Comparison of ENCODE assay signal across 19 cellular contexts in the genomic region with DNA sequence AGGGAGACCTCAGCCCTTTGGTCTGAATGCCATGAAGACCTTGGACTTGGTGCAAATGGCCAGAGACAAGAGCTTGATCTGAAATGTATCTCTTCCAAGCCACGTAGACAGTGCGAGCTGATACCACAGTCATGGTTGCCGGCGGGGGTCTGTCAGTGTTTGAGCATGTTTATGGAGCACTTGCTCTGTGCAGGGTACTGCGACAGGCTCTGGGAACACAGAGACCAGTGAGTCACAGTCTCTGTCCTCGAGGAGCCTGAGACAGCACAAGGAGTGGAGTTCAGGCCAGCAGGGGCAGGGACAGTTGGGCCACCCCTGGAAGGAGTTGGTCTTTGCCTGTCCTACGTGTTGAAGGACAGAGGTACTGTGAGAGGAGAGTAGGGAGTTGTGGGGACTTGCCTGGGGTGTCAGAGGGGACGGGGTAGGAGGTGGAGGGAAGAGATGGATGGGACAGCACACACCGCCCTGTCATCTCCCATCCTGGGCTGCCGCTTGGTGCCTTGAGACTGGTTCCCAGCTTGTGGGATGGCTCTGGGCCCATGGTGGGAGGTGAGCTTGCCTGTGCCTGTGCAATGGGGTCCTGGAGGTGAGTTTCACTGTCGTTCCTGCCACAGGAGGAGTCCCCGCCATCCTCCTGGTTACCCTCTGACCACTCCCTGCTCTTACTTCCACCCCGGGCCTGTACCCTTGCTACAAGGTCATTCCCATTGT. TPM values are rescaled to one million over a fixed set of nuclear protein-coding genes. Genes with fewer than 3 reads are reported as not detected.
DNase-seq lines count a peak whose midpoint lies in the region; ATAC-seq, FAIRE-seq and TF ChIP-seq lines count a peak whose summit lies in the region.
"Had no signal": no experiment of that assay in that cellular context is flagged by ENCODE, and none has a peak within 500 bp of the region (broad histone marks: within the 10 kb centered on the region; RNA-seq: fewer than 3 reads in every experiment).

No MANE protein-coding gene starts in this region.

- peak overlapping the region in 1 of 2 experiments; percentile 26; a peak in 1 of 4 replicates for H3K9ac ChIP-seq in K562 (ENCODE audit: insufficient read depth in 1 of 2, low read depth in 2 of 2, low read length in 2 of 2)
- H3K9ac ChIP-seq in kidney (ENCODE audit: low read length in 2 of 2): no peak overlapping the region
- H3K9ac ChIP-seq in neuronal stem cell (ENCODE audit: low read depth, low read length, poor library complexity): no peak overlapping the region

- no TSS peak for BruUV-seq in Caco-2 (replicated peaks; lab: Mats Ljungman, UMichigan)
- no TSS peak for BruUV-seq in K562 (replicated peaks; lab: Mats Ljungman, UMichigan)

- no peak overlapping the region for H2BK120ac ChIP-seq in neuronal stem cell (ENCODE audit: low read depth, low read length)

- peak overlapping the region; percentile 59 for H4K91ac ChIP-seq in neuronal stem cell (ENCODE audit: low read depth, low read length, poor library complexity)

- H3K4me2 ChIP-seq in K562 (ENCODE audit: insufficient read depth, low read length): no peak overlapping the region
- no peak overlapping the region for H3K4me2 ChIP-seq in neuronal stem cell (ENCODE audit: insufficient read depth, low read length, poor library complexity, severe bottlenecking)

- H2AFZ ChIP-seq in K562 (ENCODE audit: low read depth, low read length) (no peak overlapping the region), neuronal stem cell (ENCODE audit: low read length) (no peak overlapping the region)

- H3K27me3 Mint-ChIP-seq in Caco-2 (ENCODE audit: insufficient read depth, unreplicated experiment): no peaks in the 10 kb centered on the region
- H3K27me3 Mint-ChIP-seq: B cell had no signal

- H3K4me3 Mint-ChIP-seq in Caco-2 (ENCODE audit: unreplicated experiment): no peak overlapping the region
- H3K4me3 Mint-ChIP-seq: B cell, HFFc6 had no signal

- peaks cover 21% of the 10 kb centered on the region for H3K4me1 Mint-ChIP-seq in Caco-2 (ENCODE audit: low read depth, unreplicated experiment)
- H3K4me1 Mint-ChIP-seq: CD4-positive, alpha-beta memory T cell had no signal

- 30% methylated on average over 12 of the region's 13 CpGs for WGBS in K562 (ENCODE audit: insufficient coverage, low coverage, missing lambda C conversion rate)
- no CpG with 5 or more reads among the region's 13 CpGs for WGBS in neuronal stem cell (ENCODE audit: extremely low coverage in 2 of 2, insufficient read length in 2 of 2, insufficient replicate concordance in 1 of 2), 2 donors
- 77% methylated on average over 8 of the region's 13 CpGs; no CpG with 5 or more reads in 1 of the 2 donors for WGBS in gastroesophageal sphincter (ENCODE audit: low coverage in 1 of 2), 2 donors

- H2BK15ac ChIP-seq in neuronal stem cell (ENCODE audit: low read length): no peak overlapping the region

- TF ChIP-seq RAD21 in K562 (CRISPR knock-in tag; conservative IDR thresholded peaks at IDR 0.05 in 1 of 2, IDR thresholded peaks at IDR 0.05 in 1 of 2): no peak

- no peaks in the 10 kb centered on the region for H3K36me3 Mint-ChIP-seq in Caco-2 (ENCODE audit: insufficient read depth, unreplicated experiment)
- H3K36me3 Mint-ChIP-seq: CD4-positive, alpha-beta memory T cell had no signal

- H3K36me3 ChIP-seq in Caco-2 (ENCODE audit: control insufficient read depth, insufficient read depth, low read length): no peaks in the 10 kb centered on the region
- H3K36me3 ChIP-seq in K562 (ENCODE audit: control insufficient read depth, insufficient read depth, low read length): no peaks in the 10 kb centered on the region
- no peaks in the 10 kb centered on the region for H3K36me3 ChIP-seq in kidney (ENCODE audit: control insufficient read depth in 1 of 2, insufficient read depth in 2 of 2, low read length in 2 of 2)
- no peaks in the 10 kb centered on the region for H3K36me3 ChIP-seq in neuronal stem cell (replicated peaks in 1 of 2; ENCODE audit: control insufficient read depth in 2 of 2, insufficient read depth in 2 of 2, low read length in 2 of 2)
- no peaks in the 10 kb centered on the region for H3K36me3 ChIP-seq in gastroesophageal sphincter
- H3K36me3 ChIP-seq: HAP-1 had no signal

- H3K4me1 ChIP-seq in Caco-2 (peaks cover 46% of the 10 kb centered on the region), K562 (replicated peaks in 1 of 2; ENCODE audit: control insufficient read depth in 2 of 2, insufficient read depth in 2 of 2, low read length in 2 of 2) (peaks cover 6 to 8% of the 10 kb centered on the region in 2 experiments; a peak in 3 of 5 replicates), kidney (ENCODE audit: control insufficient read depth in 1 of 2, insufficient read depth in 1 of 2, low read depth in 1 of 2, low read length in 2 of 2) (peaks cover 0 to 2% of the 10 kb centered on the region in 2 donors), neuronal stem cell (ENCODE audit: control insufficient read depth in 2 of 2, insufficient read depth in 1 of 2, low read depth in 1 of 2, low read length in 2 of 2) (peaks cover 11 to 14% of the 10 kb centered on the region in 2 donors), gastroesophageal sphincter (no peaks in the 10 kb centered on the region)
- H3K4me1 ChIP-seq: HAP-1 had no signal

- POLR2A ChIA-PET in Caco-2 (lab: Charles Lee): no interaction called here
- POLR2A ChIA-PET in K562 (lab: Yijun Ruan, JAX): interaction anchor here (0.8 to 1.1 kb wide), 2 partner anchors 9 to 121 kb away, joined by 3 read pairs; no protein-coding TSS in a partner anchor

- H3K14ac ChIP-seq in neuronal stem cell (ENCODE audit: low read length): no peak overlapping the region

- H2BK5ac ChIP-seq in neuronal stem cell (ENCODE audit: low read length): no peak overlapping the region

- FAIRE-seq in K562 (lab: Jason Lieb, UNC) (no peak), kidney (lab: Jason Lieb, UNC) (no peak)
- FAIRE-seq: GM19239, H1, HTR-8/SVneo had no signal

- no peaks in the 10 kb centered on the region for H3K79me2 ChIP-seq in K562 (ENCODE audit: control insufficient read depth, insufficient read depth, low read length)

- no peaks in the 10 kb centered on the region for H3K9me1 ChIP-seq in K562 (ENCODE audit: control insufficient read depth, insufficient read depth, low read length)

- H3K79me1 ChIP-seq in neuronal stem cell (ENCODE audit: low read depth, low read length): no peaks in the 10 kb centered on the region

- no peaks in the 10 kb centered on the region for H3K9me3 ChIP-seq in Caco-2
- no peaks in the 10 kb centered on the region for H3K9me3 ChIP-seq in K562 (replicated peaks; ENCODE audit: control insufficient read depth, insufficient read depth, low read depth, low read length)
- no peaks in the 10 kb centered on the region for H3K9me3 ChIP-seq in kidney (ENCODE audit: control insufficient read depth in 1 of 2, low read length in 2 of 2)
- H3K9me3 ChIP-seq in neuronal stem cell (replicated peaks in 1 of 2; ENCODE audit: control insufficient read depth in 2 of 2, insufficient read depth in 1 of 2, low read depth in 1 of 2, low read length in 2 of 2): peaks cover 0 to 2% of the 10 kb centered on the region in 2 donors
- no peaks in the 10 kb centered on the region for H3K9me3 ChIP-seq in gastroesophageal sphincter
- H3K9me3 ChIP-seq: HAP-1 had no signal

- H3K18ac ChIP-seq in neuronal stem cell (ENCODE audit: low read length): no peak overlapping the region

- TF ChIP-seq EP300 in K562 (IDR thresholded peaks at IDR 0.05; ENCODE audit: low read length): no peak
- TF ChIP-seq EP300 in gastroesophageal sphincter (IDR thresholded peaks at IDR 0.05): no peak

- TF ChIP-seq CTCF in Caco-2 (IDR thresholded peaks at IDR 0.05; ENCODE audit: insufficient read depth in 1 of 2, low read depth in 1 of 2, low read length in 1 of 2, severe bottlenecking in 1 of 2, unreplicated experiment in 1 of 2) (no peak), K562 (IDR thresholded peaks at IDR 0.05 in 2 of 3, conservative IDR thresholded peaks at IDR 0.05 in 1 of 3; ENCODE audit: insufficient read depth in 2 of 3, low read depth in 1 of 3, low read length in 3 of 3) (no peak), kidney (IDR thresholded peaks at IDR 0.05; ENCODE audit: borderline replicate concordance, extremely low read depth, insufficient read depth) (no peak), gastroesophageal sphincter (IDR thresholded peaks at IDR 0.05) (no peak)

- CTCF ChIA-PET in Caco-2 (lab: Charles Lee) (no interaction called here), K562 (lab: Yijun Ruan, JAX; ENCODE audit: low intra/inter-chr PET ratio) (no interaction called here)

- H4K8ac ChIP-seq in neuronal stem cell (ENCODE audit: low read depth, low read length): no peak overlapping the region

- ATAC-seq in K562 (peak; percentile 12; the same call in 2 of the 3 replicates), gastroesophageal sphincter (no peak), HG03280 (IDR thresholded peaks at IDR 0.05; ENCODE audit: unreplicated experiment) (no peak)

- H3K27ac ChIP-seq in K562 (ENCODE audit: extremely low read depth, low read depth, low read length) (no peak overlapping the region), kidney (ENCODE audit: low read depth in 2 of 2, low read length in 2 of 2) (no peak overlapping the region), neuronal stem cell (replicated peaks; ENCODE audit: low read length) (no peak overlapping the region), gastroesophageal sphincter (no peak overlapping the region)
- H3K27ac ChIP-seq: C4-2B had no signal

- H3K27ac Mint-ChIP-seq in Caco-2 (ENCODE audit: unreplicated experiment): peak overlapping the region; percentile 11
- H3K27ac Mint-ChIP-seq: B cell; CD4-positive, alpha-beta memory T cell; HFFc6 had no signal

- no peak overlapping the region for H2AK5ac ChIP-seq in neuronal stem cell (ENCODE audit: low read depth, low read length)

- DNase-seq in Caco-2: no peak
- no peak for DNase-seq in K562 (ENCODE audit: extremely low read depth in 1 of 4, low spot score in 3 of 4)
- DNase-seq in kidney: peak; percentile 50
- no peak for DNase-seq in neuronal stem cell (ENCODE audit: low spot score)
- no peak for DNase-seq in putamen (ENCODE audit: low spot score)
- no peak for DNase-seq in activated CD8-positive, alpha-beta memory T cell treated with anti-CD3 and anti-CD28 coated beads for 24 hours
- DNase-seq: ACHN; CD4-positive, alpha-beta memory T cell; DMS53; GF-D8 had no signal

- H4K20me1 ChIP-seq in K562 (replicated peaks; ENCODE audit: control insufficient read depth, insufficient read depth, low read length): no peaks in the 10 kb centered on the region

- intact Hi-C loops in Caco-2 (cut with micrococcal nuclease; ENCODE audit: unreplicated experiment): no loop called here
- intact Hi-C loops in K562 (cut with micrococcal nuclease): no loop called here
- intact Hi-C loops in kidney (cut with DNase I): no loop called here

- in situ Hi-C loops in K562 (cut with MboI): no loop called here

- H3K4me3 ChIP-seq in Caco-2 (ENCODE audit: low read depth, low read length) (no peak overlapping the region), K562 (no peak overlapping the region), kidney (ENCODE audit: low read length in 2 of 2) (no peak overlapping the region), neuronal stem cell (ENCODE audit: low read length in 2 of 2) (no peak overlapping the region), gastroesophageal sphincter (no peak overlapping the region)
- H3K4me3 ChIP-seq: HAP-1 had no signal

- H3K23ac ChIP-seq in neuronal stem cell (ENCODE audit: low read depth, low read length, poor library complexity): peak overlapping the region; percentile 44

- TF ChIP-seq POLR2A in K562 (conservative IDR thresholded peaks at IDR 0.05) (no peak), gastroesophageal sphincter (IDR thresholded peaks at IDR 0.05) (no peak)

- no peak overlapping the region for H3K4ac ChIP-seq in neuronal stem cell (ENCODE audit: low read length)

- no peak overlapping the region for H2BK12ac ChIP-seq in neuronal stem cell (ENCODE audit: low read length)

- H3K9me3 Mint-ChIP-seq in Caco-2 (ENCODE audit: unreplicated experiment): no peaks in the 10 kb centered on the region
- H3K9me3 Mint-ChIP-seq: HFFc6 had no signal

- H3K27me3 ChIP-seq in Caco-2 (replicated peaks; ENCODE audit: control insufficient read depth, insufficient read depth, low read length) (no peaks in the 10 kb centered on the region), K562 (ENCODE audit: control insufficient read depth in 2 of 2, insufficient read depth in 2 of 2, low read length in 2 of 2) (peaks cover 24 to 78% of the 10 kb centered on the region in 2 experiments), neuronal stem cell (ENCODE audit: control insufficient read depth in 3 of 3, insufficient read depth in 3 of 3, low read depth in 1 of 3, low read length in 3 of 3) (peaks cover 0 to 8% (median 0%) of the 10 kb centered on the region in 3 experiments), gastroesophageal sphincter (peaks cover 21% of the 10 kb centered on the region)

RNA-seq across cellular contexts. Expression of a gene that starts 39.5 kb away (rescaled TPM):
- 4.2 and 4.8 TPM in 2 replicates for total RNA-seq in Caco-2 (2022)
- 0.16 TPM in 1 of 2 replicates, not detected in the other for total RNA-seq in K562 (2011; cell fraction: chromatin; rRNA removed; ENCODE audit: low replicate concordance)
- total RNA-seq in K562 (2011; cell fraction: nucleolus; rRNA removed): not detected in 2 replicates
- not detected in 2 replicates for total RNA-seq in K562 (2011; cell fraction: nucleoplasm; rRNA removed)
- not detected in 2 replicates for total RNA-seq in K562 (2014; rRNA removed)
- not detected in 2 replicates for total RNA-seq in K562 (2014; rRNA removed; fragmentation: Illumina TruSeq; extraction: Trizol)
- not detected in 2 replicates for total RNA-seq in K562 (2015; rRNA removed; fragmentation: Illumina TruSeq; extraction: Trizol)
- total RNA-seq in K562 (2021): 0.09 TPM in 1 of 2 replicates, not detected in the other
- polyA plus RNA-seq in K562 (2011; rRNA removed): 0.04 and 0.10 TPM in 2 replicates
- polyA plus RNA-seq in K562 (2011; cell fraction: cytosol; rRNA removed): not detected in 2 replicates
- polyA plus RNA-seq in K562 (2011; cell fraction: nucleus; rRNA removed): 0.17 and 0.27 TPM in 2 replicates
- 1.0 and 1.5 TPM in 2 replicates for polyA plus RNA-seq in K562 (2012)
- not detected in 2 replicates for polyA plus RNA-seq in K562 (2014; fragmentation: Illumina TruSeq; extraction: Trizol)
- polyA plus RNA-seq in K562 (2014; fragmentation: Nextera tagmentation; extraction: Ambion mirVana): under 1 TPM; 0.28 to 0.31 TPM
- polyA plus RNA-seq in K562 (2014; rRNA removed): 0.01 and 0.13 TPM in 2 replicates
- polyA minus RNA-seq in K562 (2011; rRNA and poly(A)+ RNA removed): not detected in 2 replicates
- polyA minus RNA-seq in K562 (2011; cell fraction: cytosol; rRNA and poly(A)+ RNA removed): 3.1 TPM in 1 of 2 replicates, not detected in the other
- polyA minus RNA-seq in K562 (2011; cell fraction: nucleus; rRNA and poly(A)+ RNA removed): 0.40 TPM in 1 of 2 replicates, not detected in the other
- total RNA-seq in kidney: 4.2 TPM
- polyA plus RNA-seq in kidney (ENCODE audit: insufficient read depth, low read depth, low replicate concordance): 38.0 TPM
- 0.15 TPM for polyA plus RNA-seq in neuronal stem cell (2013, experiment 1 of 2)
- polyA plus RNA-seq in neuronal stem cell (2013, experiment 2 of 2): 0.21 TPM
- under 1 TPM in 2 of 4 donors, not detected in 2; 0.42 to 0.45 TPM for total RNA-seq in gastroesophageal sphincter
- total RNA-seq: CD4-positive, alpha-beta memory T cell; HFFc6 had no signal

RNA-seq across cellular contexts. Expression of a gene that starts 51.6 kb away (rescaled TPM):
- total RNA-seq in Caco-2 (2022) (379 and 384 TPM in 2 replicates), K562 (2014; rRNA removed) (171 and 185 TPM in 2 replicates), K562 (2014; rRNA removed; fragmentation: Illumina TruSeq; extraction: Trizol) (226 and 229 TPM in 2 replicates), K562 (2015; rRNA removed; fragmentation: Illumina TruSeq; extraction: Trizol) (226 and 233 TPM in 2 replicates), K562 (2021) (196 and 198 TPM in 2 replicates), kidney (225 TPM), gastroesophageal sphincter (100 to 1,000 TPM in 1 of 4 donors, 10 to 100 TPM in 3; 81.3 to 138 (median 90.3) TPM)
- 169 and 243 TPM in 2 replicates for total RNA-seq in K562 (2011; cell fraction: chromatin; rRNA removed; ENCODE audit: low replicate concordance)
- 249 and 253 TPM in 2 replicates for total RNA-seq in K562 (2011; cell fraction: nucleolus; rRNA removed)
- total RNA-seq in K562 (2011; cell fraction: nucleoplasm; rRNA removed): 314 and 381 TPM in 2 replicates
- polyA plus RNA-seq in K562 (2011; rRNA removed) (184 and 234 TPM in 2 replicates), K562 (2014; fragmentation: Illumina TruSeq; extraction: Trizol) (218 and 268 TPM in 2 replicates), K562 (2014; fragmentation: Nextera tagmentation; extraction: Ambion mirVana) (100 to 1,000 TPM; 166 to 257 TPM), K562 (2014; rRNA removed) (189 and 200 TPM in 2 replicates), kidney (ENCODE audit: insufficient read depth, low read depth, low replicate concordance) (190 TPM)
- 78.8 and 175 TPM in 2 replicates for polyA plus RNA-seq in K562 (2011; cell fraction: cytosol; rRNA removed)
- polyA plus RNA-seq in K562 (2011; cell fraction: nucleus; rRNA removed): 44.2 and 80.3 TPM in 2 replicates
- polyA plus RNA-seq in K562 (2012): 231 and 241 TPM in 2 replicates
- polyA minus RNA-seq in K562 (2011; rRNA and poly(A)+ RNA removed): 211 and 234 TPM in 2 replicates
- polyA minus RNA-seq in K562 (2011; cell fraction: cytosol; rRNA and poly(A)+ RNA removed): 74.0 and 79.4 TPM in 2 replicates
- polyA minus RNA-seq in K562 (2011; cell fraction: nucleus; rRNA and poly(A)+ RNA removed): 19.8 and 37.5 TPM in 2 replicates
- polyA plus RNA-seq in neuronal stem cell (2013, experiment 1 of 2): 174 TPM
- 169 TPM for polyA plus RNA-seq in neuronal stem cell (2013, experiment 2 of 2)
